ENCODE assay signal across 4 cellular contexts in the genomic region with DNA sequence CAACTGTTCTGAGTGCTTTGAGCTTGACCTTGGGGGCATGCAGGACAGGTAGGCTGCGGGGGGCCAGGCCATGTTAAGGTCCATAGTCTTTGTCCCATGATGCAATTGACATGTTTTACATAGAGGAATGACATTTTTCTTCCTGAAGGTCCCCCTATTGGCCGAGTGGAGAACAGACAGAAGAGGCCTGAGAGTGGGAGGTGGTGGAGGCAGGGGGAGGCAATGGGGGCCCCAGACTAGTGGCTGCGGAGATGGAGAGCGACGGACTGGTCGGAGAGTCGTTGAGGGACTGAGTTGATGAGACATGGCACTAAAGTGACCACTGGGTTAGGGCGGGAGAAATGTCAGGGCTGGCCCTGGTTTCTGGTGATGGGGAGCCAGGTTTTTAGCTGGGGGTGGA. TPM values are rescaled to one million over a fixed set of nuclear protein-coding genes. Genes with fewer than 3 reads are reported as not detected.
"Had no signal": no experiment of that assay in that cellular context is flagged by ENCODE, and none has a peak within 500 bp of the region (broad histone marks: within the 10 kb centered on the region; RNA-seq: fewer than 3 reads in every experiment).

No MANE protein-coding gene starts in this region.

RNA-seq across cellular contexts. Expression of gene ABCC6, which starts 48.4 kb away (rescaled TPM):
- total RNA-seq: activated CD4-positive, alpha-beta T cell treated with anti-CD3 and anti-CD28 coated beads, Interleukin-2, amount 10 ng/mL, durations not matched to agents 7 days and 5 days; activated CD8-positive, alpha-beta T cell treated with anti-CD3 and anti-CD28 coated beads, Interleukin-2, amount 10 ng/mL, durations not matched to agents 7 days and 5 days; activated naive CD8-positive, alpha-beta T cell treated with anti-CD3 and anti-CD28 coated beads, Interleukin-2, amount 10 ng/mL, durations not matched to agents 7 days and 5 days; activated T-helper 2 cell treated with anti-CD3 and anti-CD28 coated beads, Interferon-gamma antibody, Interleukin-2, Interleukin-4, amounts not matched to agents 10 μg/mL and 5 μg/mL and 100 μg/mL, durations not matched to agents 14 hours and 24 hours and 36 hours had no signal
